In genomic region chr19:55088543-55089265, GRCh38 we compare ENCODE assay signal across 8 cellular contexts. TPM values are rescaled to one million over a fixed set of nuclear protein-coding genes. Genes with fewer than 3 reads are reported as not detected.
DNase-seq lines count a peak whose midpoint lies in the region; ATAC-seq and TF ChIP-seq lines count a peak whose summit lies in the region.

No MANE protein-coding gene starts in this region.

- POLR2A ChIA-PET in Caco-2 (lab: Charles Lee) = interaction anchor here (0.6 kb wide), 1 partner anchor 52 kb away, joined by 7 read pairs; no protein-coding TSS in a partner anchor

- CTCF ChIA-PET in Caco-2 (lab: Charles Lee) = interaction anchor here (0.6 to 1.8 kb wide), 8 partner anchors 11 to 510 kb away, joined by 3 to 16 read pairs (median 4); partner anchors contain the start of genes FIZ1 and RDH13

- H3K4me3 Mint-ChIP-seq in Caco-2 (ENCODE audit: unreplicated experiment) = peak overlapping the region; percentile 10
- peak overlapping the region; percentile 77 for H3K4me3 Mint-ChIP-seq in activated naive CD4-positive, alpha-beta T cell treated with anti-CD3 and anti-CD28 coated beads, Interleukin-2, amount 50 U/mL, for 24 hours

- H3K36me3 Mint-ChIP-seq in Caco-2 (ENCODE audit: insufficient read depth, unreplicated experiment) = peaks cover 77% of the 10 kb centered on the region
- H3K36me3 Mint-ChIP-seq in activated naive CD4-positive, alpha-beta T cell treated with anti-CD3 and anti-CD28 coated beads, Interleukin-2, amount 50 U/mL, for 24 hours = peaks cover 4% of the 10 kb centered on the region

- peaks cover 9% of the 10 kb centered on the region for H3K4me1 Mint-ChIP-seq in Caco-2 (ENCODE audit: low read depth, unreplicated experiment)
- peaks cover 22% of the 10 kb centered on the region for H3K4me1 Mint-ChIP-seq in activated naive CD4-positive, alpha-beta T cell treated with anti-CD3 and anti-CD28 coated beads, Interleukin-2, amount 50 U/mL, for 24 hours

- intact Hi-C loops in Caco-2 (cut with micrococcal nuclease; ENCODE audit: unreplicated experiment) = loop anchor here (2.0 kb wide), 1 partner anchor 44 kb away; no protein-coding TSS in a partner anchor
- intact Hi-C loops in Right ventricle myocardium superior (cut with DNase I) = no loop called here
- intact Hi-C loops in psoas muscle (cut with DNase I) = loop anchor here in 1 of 2 donors (2.0 kb wide), 1 partner anchor 72 kb away; no protein-coding TSS in a partner anchor
- intact Hi-C loops in vagina (cut with DNase I) = no loop called here

- H3K36me3 ChIP-seq in Caco-2 (ENCODE audit: control insufficient read depth, insufficient read depth, low read length) = peaks cover 3% of the 10 kb centered on the region; the same call in 1 of the 2 replicates
- H3K36me3 ChIP-seq in psoas muscle (ENCODE audit: insufficient read depth in 1 of 2, low read depth in 1 of 2) = peaks cover 3 to 31% of the 10 kb centered on the region in 2 donors
- peaks cover 4 to 33% of the 10 kb centered on the region in 2 donors for H3K36me3 ChIP-seq in vagina

- H3K4me3 ChIP-seq in Caco-2 (ENCODE audit: low read depth, low read length) (no peak overlapping the region), psoas muscle (no peak overlapping the region), vagina (no peak overlapping the region)

- no TSS peak for BruUV-seq in Caco-2 (replicated peaks; lab: Mats Ljungman, UMichigan)

- no peaks in the 10 kb centered on the region for H3K4me1 ChIP-seq in Caco-2
- H3K4me1 ChIP-seq in psoas muscle = peaks cover 20% of the 10 kb centered on the region
- peaks cover 28% of the 10 kb centered on the region for H3K4me1 ChIP-seq in vagina

- no peaks in the 10 kb centered on the region for H3K9me3 Mint-ChIP-seq in Caco-2 (ENCODE audit: unreplicated experiment)
- H3K9me3 Mint-ChIP-seq in activated naive CD4-positive, alpha-beta T cell treated with anti-CD3 and anti-CD28 coated beads, Interleukin-2, amount 50 U/mL, for 24 hours = no peaks in the 10 kb centered on the region

- no peaks in the 10 kb centered on the region for H3K9me3 ChIP-seq in Caco-2
- no peaks in the 10 kb centered on the region for H3K9me3 ChIP-seq in psoas muscle
- no peaks in the 10 kb centered on the region for H3K9me3 ChIP-seq in vagina

- TF ChIP-seq CTCF in Caco-2 (IDR thresholded peaks at IDR 0.05; ENCODE audit: insufficient read depth in 1 of 2, low read depth in 1 of 2, low read length in 1 of 2, severe bottlenecking in 1 of 2, unreplicated experiment in 1 of 2) (peak; percentile 74 to 95), psoas muscle (IDR thresholded peaks at IDR 0.05) (peak; percentile 75), vagina (IDR thresholded peaks at IDR 0.05) (peak in 1 of 3 experiments; percentile 54)

- no peaks in the 10 kb centered on the region for H3K27me3 Mint-ChIP-seq in Caco-2 (ENCODE audit: insufficient read depth, unreplicated experiment)
- H3K27me3 Mint-ChIP-seq in activated naive CD4-positive, alpha-beta T cell treated with anti-CD3 and anti-CD28 coated beads, Interleukin-2, amount 50 U/mL, for 24 hours = peaks cover 39% of the 10 kb centered on the region

- 36 to 46% (median 40%) methylated on average over 12 to 16 of the region's 16 CpGs for WGBS in psoas muscle, 3 donors

- DNase-seq in Caco-2 = peak; percentile 86 to 92
- DNase-seq in HUDEP-2 (lab: John Stamatoyannopoulos, UW; ENCODE audit: unreplicated experiment in 76 of 76) = peak in 70 of 76 experiments; percentile 23 to 94 (median 72)
- DNase-seq in SK-N-DZ (ENCODE audit: low spot score) = peak; percentile 54
- peak; percentile 86 for DNase-seq in Right ventricle myocardium superior
- DNase-seq in psoas muscle = peak; percentile 80 to 89
- DNase-seq in vagina (ENCODE audit: extremely low spot score in 2 of 2) = no peak

- no peak for TF ChIP-seq POLR2A in vagina (IDR thresholded peaks at IDR 0.05)

- H3K27ac ChIP-seq in psoas muscle (no peak overlapping the region), vagina (peak overlapping the region; percentile 37)

- H3K27me3 ChIP-seq in Caco-2 (replicated peaks; ENCODE audit: control insufficient read depth, insufficient read depth, low read length) (no peaks in the 10 kb centered on the region), psoas muscle (ENCODE audit: insufficient read depth in 3 of 3, low read length in 2 of 3) (peaks cover 0 to 48% (median 14%) of the 10 kb centered on the region in 3 donors), vagina (no peaks in the 10 kb centered on the region)

- H3K27ac Mint-ChIP-seq in Caco-2 (ENCODE audit: unreplicated experiment) = peak overlapping the region; percentile 79
- H3K27ac Mint-ChIP-seq in activated naive CD4-positive, alpha-beta T cell treated with anti-CD3 and anti-CD28 coated beads, Interleukin-2, amount 50 U/mL, for 24 hours = no peak overlapping the region

- ATAC-seq in Right ventricle myocardium superior (ENCODE audit: poor library complexity) = peak; percentile 14
- peak in 3 of 4 donors; percentile 30 to 62 (median 49) for ATAC-seq in psoas muscle
- ATAC-seq in HG02623 (IDR thresholded peaks at IDR 0.05; ENCODE audit: unreplicated experiment) = no peak

RNA-seq across cellular contexts. Expression of gene EPS8L1, which starts 13.0 kb away (rescaled TPM):
- total RNA-seq in Caco-2 (2022) (135 and 141 TPM in 2 replicates), Right ventricle myocardium superior (0.83 TPM), psoas muscle (1 to 10 TPM in 2 of 4 donors, under 1 TPM in 2; 0.53 to 2.5 (median 0.93) TPM), vagina (180 TPM)
- 0.18 and 0.42 TPM in 2 replicates for polyA plus RNA-seq in SK-N-DZ (2014; cell fraction: cytosol; rRNA removed)
- 1.8 and 3.5 TPM in 2 replicates for polyA plus RNA-seq in SK-N-DZ (2014; cell fraction: nucleus; rRNA removed)
- polyA plus RNA-seq in psoas muscle = 1 to 10 TPM in 2 of 3 donors, under 1 TPM in 1; 0.97 to 1.9 (median 1.4) TPM

RNA-seq across cellular contexts. Expression of gene RDH13, which starts 25.8 kb away (rescaled TPM):
- 43.3 and 49.8 TPM in 2 replicates for total RNA-seq in Caco-2 (2022)
- 10.0 and 11.3 TPM in 2 replicates for polyA plus RNA-seq in SK-N-DZ (2014; cell fraction: cytosol; rRNA removed)
- polyA plus RNA-seq in SK-N-DZ (2014; cell fraction: nucleus; rRNA removed) = 7.4 and 9.5 TPM in 2 replicates
- 45.6 TPM for total RNA-seq in Right ventricle myocardium superior
- total RNA-seq in psoas muscle = 10 to 100 TPM in 3 of 4 donors, 1 to 10 TPM in 1; 4.5 to 18.0 (median 12.9) TPM
- polyA plus RNA-seq in psoas muscle = 10 to 100 TPM; 11.5 to 15.1 (median 13.1) TPM
- 37.3 TPM for total RNA-seq in vagina

RNA-seq across cellular contexts. Expression of gene PPP1R12C, which starts 28.7 kb away (rescaled TPM):
- total RNA-seq in Caco-2 (2022) (104 TPM in 2 replicates), Right ventricle myocardium superior (126 TPM), psoas muscle (10 to 100 TPM; 20.5 to 35.3 (median 24.8) TPM), vagina (108 TPM)
- 19.4 and 22.7 TPM in 2 replicates for polyA plus RNA-seq in SK-N-DZ (2014; cell fraction: cytosol; rRNA removed)
- polyA plus RNA-seq in SK-N-DZ (2014; cell fraction: nucleus; rRNA removed) = 314 and 319 TPM in 2 replicates
- 10 to 100 TPM; 28.5 to 59.1 (median 44.4) TPM for polyA plus RNA-seq in psoas muscle

RNA-seq across cellular contexts. Expression of gene GP6, which starts 50.6 kb away (rescaled TPM):
- total RNA-seq in Caco-2 (2022) (not detected in 2 replicates), Right ventricle myocardium superior (0.48 TPM), psoas muscle (under 1 TPM in 2 of 4 donors, not detected in 2; 0.18 to 0.28 TPM), vagina (0.49 TPM)
- polyA plus RNA-seq in SK-N-DZ (2014; cell fraction: cytosol; rRNA removed) = not detected in 2 replicates
- not detected in 2 replicates for polyA plus RNA-seq in SK-N-DZ (2014; cell fraction: nucleus; rRNA removed)
- polyA plus RNA-seq in psoas muscle = under 1 TPM; 0.09 to 0.38 (median 0.10) TPM

Comparison
In these comparisons a context has a peak if more than half of its experiments do, and no peak if none do; other contexts are left out.
1. DNase-seq: peak in Caco-2 (2 of 2), HUDEP-2 (70 of 76), SK-N-DZ (single experiment), Right ventricle myocardium superior (single experiment) and psoas muscle (2 of 2); none in vagina (0 of 2).
2. RNA of gene EPS8L1, which starts 13.0 kb away (total RNA-seq): 180 TPM in vagina (single experiment) and 135 to 141 TPM in Caco-2; 0.53 to 2.5 TPM in psoas muscle and 0.83 TPM in Right ventricle myocardium superior (single experiment); every median in the first group is over 10 times any median in the second.